11 cellular contexts compared by ENCODE assay signal in genomic region chr11:126083829-126084607, GRCh38. TPM values are rescaled to one million over a fixed set of nuclear protein-coding genes. Genes with fewer than 3 reads are reported as not detected.
DNase-seq lines count a peak whose midpoint lies in the region; ATAC-seq and TF ChIP-seq lines count a peak whose summit lies in the region.
"Had no signal": no experiment of that assay in that cellular context is flagged by ENCODE, and none has a peak within 500 bp of the region (broad histone marks: within the 10 kb centered on the region; RNA-seq: fewer than 3 reads in every experiment).

No MANE protein-coding gene starts in this region.

- H3K4me2 ChIP-seq in BLaER1 treated with 17β-estradiol and CSF1 and Interleukin-3, amounts not matched to agents 10 nM and 100 nM, result peak overlapping the region; percentile 43 to 86 (median 71); a peak in 21 of 22 replicates

- H4K20me1 ChIP-seq in BLaER1 treated with 17β-estradiol and CSF1 and Interleukin-3, amounts not matched to agents 10 nM and 100 nM, result no peaks in the 10 kb centered on the region

- WGBS in prostate gland, result 62% methylated on average over 12 of the region's 12 CpGs

- TF ChIP-seq POLR2A in prostate gland (IDR thresholded peaks at IDR 0.05), result no peak

- no peak overlapping the region for H3K27ac ChIP-seq in BLaER1 treated with 17β-estradiol and CSF1 and Interleukin-3, amounts not matched to agents 10 nM and 100 nM
- H3K27ac ChIP-seq in prostate gland (no peak overlapping the region), colonic mucosa (no peak overlapping the region)
- H3K27ac ChIP-seq: SK-N-MC had no signal

- H3K27me3 Mint-ChIP-seq in WTC11 (ENCODE audit: low read depth), result peaks cover 7% of the 10 kb centered on the region; the same call in 1 of the 2 replicates

- H3K27ac Mint-ChIP-seq in WTC11, result no peak overlapping the region; the same call in 1 of the 2 replicates

- POLR2A ChIA-PET in WTC11 (lab: Charles Lee), result no interaction called here

- intact Hi-C loops in prostate gland (cut with DNase I) (no loop called here), colonic mucosa (cut with DNase I) (no loop called here)

- peaks cover 0 to 13% (median 0%) of the 10 kb centered on the region in 11 experiments; a peak in 4 of 22 replicates for H3K9me3 ChIP-seq in BLaER1 treated with 17β-estradiol and CSF1 and Interleukin-3, amounts not matched to agents 10 nM and 100 nM (replicated peaks in 1 of 11)
- H3K9me3 ChIP-seq in prostate gland, result no peaks in the 10 kb centered on the region
- no peaks in the 10 kb centered on the region for H3K9me3 ChIP-seq in colonic mucosa
- H3K9me3 ChIP-seq: Caco-2 had no signal

- DNase-seq in WTC11 (ENCODE audit: low spot score) (no peak), prostate gland (ENCODE audit: low spot score) (no peak), NCI-H1417 (lab: John Stamatoyannopoulos, UW) (no peak), colonic mucosa (no peak)
- DNase-seq in effector CD4-positive, alpha-beta T cell, result peak; percentile 3
- DNase-seq: naive B cell had no signal

- ATAC-seq in HG03159 (IDR thresholded peaks at IDR 0.05; ENCODE audit: unreplicated experiment) (peak; percentile 53), WTC11 (peak; percentile 1; the same call in 1 of the 2 replicates), GM18858 (IDR thresholded peaks at IDR 0.05; ENCODE audit: unreplicated experiment) (no peak)

- H3K4me3 Mint-ChIP-seq in WTC11, result no peak overlapping the region

- no peaks in the 10 kb centered on the region for H3K27me3 ChIP-seq in BLaER1 treated with 17β-estradiol and CSF1 and Interleukin-3, amounts not matched to agents 10 nM and 100 nM
- no peaks in the 10 kb centered on the region for H3K27me3 ChIP-seq in prostate gland (replicated peaks; ENCODE audit: insufficient read depth)
- H3K27me3 ChIP-seq in colonic mucosa, result no peaks in the 10 kb centered on the region

- peaks cover 11 to 33% (median 23%) of the 10 kb centered on the region in 10 experiments for H3K4me1 ChIP-seq in BLaER1 treated with 17β-estradiol and CSF1 and Interleukin-3, amounts not matched to agents 10 nM and 100 nM
- H3K4me1 ChIP-seq in prostate gland (replicated peaks) (peaks cover 5% of the 10 kb centered on the region), colonic mucosa (no peaks in the 10 kb centered on the region)
- H3K4me1 ChIP-seq: Caco-2 had no signal

- no peak overlapping the region for H3K4me3 ChIP-seq in BLaER1 treated with 17β-estradiol and CSF1 and Interleukin-3, amounts not matched to agents 10 nM and 100 nM
- H3K4me3 ChIP-seq in prostate gland (no peak overlapping the region), colonic mucosa (no peak overlapping the region)
- H3K4me3 ChIP-seq: SK-N-MC had no signal

- no peaks in the 10 kb centered on the region for H3K36me3 ChIP-seq in BLaER1 treated with 17β-estradiol and CSF1 and Interleukin-3, amounts not matched to agents 10 nM and 100 nM
- no peaks in the 10 kb centered on the region for H3K36me3 ChIP-seq in prostate gland
- no peaks in the 10 kb centered on the region for H3K36me3 ChIP-seq in colonic mucosa

- no peaks in the 10 kb centered on the region for H3K36me3 Mint-ChIP-seq in WTC11
- H3K36me3 Mint-ChIP-seq: naive B cell had no signal

- no peaks in the 10 kb centered on the region for H3K9me3 Mint-ChIP-seq in WTC11
- H3K9me3 Mint-ChIP-seq: naive B cell had no signal

- peaks cover 57% of the 10 kb centered on the region for H3K4me1 Mint-ChIP-seq in WTC11
- H3K4me1 Mint-ChIP-seq: naive B cell had no signal

- H3K9ac ChIP-seq in BLaER1 treated with 17β-estradiol and CSF1 and Interleukin-3, amounts not matched to agents 10 nM and 100 nM, result peak overlapping the region in 4 of 11 experiments; percentile 6 to 20 (median 10); a peak in 2 of 22 replicates
- H3K9ac ChIP-seq in colonic mucosa (ENCODE audit: low read depth in 2 of 2, low read length in 2 of 2), result no peak overlapping the region

- CTCF ChIA-PET in WTC11 (lab: Charles Lee), result interaction anchor here (0.7 to 4.5 kb wide), 7 partner anchors 11 to 142 kb away, joined by 3 to 30 read pairs (median 5); partner anchors contain the start of gene CDON

- TF ChIP-seq CTCF in WTC11 (IDR thresholded peaks at IDR 0.05) (no peak), prostate gland (IDR thresholded peaks at IDR 0.05) (no peak), colonic mucosa (IDR thresholded peaks at IDR 0.05) (no peak)

TF ChIP-seq in WTC11, 78 proteins besides CTCF, POLR2A, EP300 and RAD21:
- TF ChIP-seq ERG (CRISPR knock-in tag; IDR thresholded peaks at IDR 0.05) (no peak), MLX (CRISPR knock-in tag; IDR thresholded peaks at IDR 0.05) (no peak), NR3C1 (CRISPR knock-in tag; conservative IDR thresholded peaks at IDR 0.05; ENCODE audit: low read depth) (no peak)
TF ChIP-seq in WTC11: peak in this region for 0.

RNA-seq across cellular contexts. Expression of gene CDON, which starts 21.4 kb away (rescaled TPM):
- 33.0 to 34.1 TPM (median 33.3 TPM) in 3 replicates for total RNA-seq in WTC11 (2021)
- total RNA-seq in prostate gland, result 10 to 100 TPM in 1 of 2 donors, 1 to 10 TPM in 1; 9.8 to 26.9 TPM
- 10 to 100 TPM in 1 of 2 donors, 1 to 10 TPM in 1; 2.3 to 10.5 TPM for total RNA-seq in colonic mucosa
